ENCODE assay signal across 1 cellular context in the genomic region with DNA sequence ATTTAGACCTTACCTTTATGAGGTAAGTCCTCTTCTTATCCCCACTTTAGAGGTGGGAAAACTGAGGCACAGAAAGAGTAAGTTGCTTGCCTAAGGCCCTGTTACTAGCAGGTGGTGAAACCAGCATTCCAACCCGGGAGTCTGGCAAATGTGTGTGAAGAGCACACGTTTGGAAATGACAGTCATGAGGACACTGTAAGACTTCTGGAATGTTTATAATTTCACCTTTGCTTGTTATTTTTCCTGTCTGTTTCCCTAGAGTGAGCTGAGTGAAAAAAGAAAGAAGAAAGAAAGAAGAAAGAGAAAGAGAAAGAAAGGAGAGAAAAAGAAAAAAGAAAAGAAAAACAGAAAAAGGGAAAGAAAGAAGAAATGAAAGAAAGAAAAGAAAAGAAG.
A peak's percentile ranks its signal among the peaks of the same experiment; 100 is the strongest.
TF ChIP-seq lines count a peak whose summit lies in the region.

No MANE protein-coding gene starts in this region.

TF ChIP-seq in K562, 482 proteins besides CTCF, POLR2A, EP300 and RAD21 (continued from another document):
- no peak for TF ChIP-seq ETV5 (CRISPR knock-in tag; IDR thresholded peaks at IDR 0.05; ENCODE audit: low read depth)
- no peak for TF ChIP-seq TFAM (CRISPR knock-in tag; conservative IDR thresholded peaks at IDR 0.05)
- peak; percentile 50; the same call in 1 of the 2 replicates for TF ChIP-seq ZNF79 (CRISPR knock-in tag; IDR thresholded peaks at IDR 0.05; ENCODE audit: low read depth)
- TF ChIP-seq MECOM (CRISPR knock-in tag; IDR thresholded peaks at IDR 0.05), result 0 out of 2 replicates have a peak, but pooled peaks have one; percentile 34
- no peak for TF ChIP-seq NUFIP1 (IDR thresholded peaks at IDR 0.05; ENCODE audit: partially characterized antibody)
- TF ChIP-seq, protein P1, sequence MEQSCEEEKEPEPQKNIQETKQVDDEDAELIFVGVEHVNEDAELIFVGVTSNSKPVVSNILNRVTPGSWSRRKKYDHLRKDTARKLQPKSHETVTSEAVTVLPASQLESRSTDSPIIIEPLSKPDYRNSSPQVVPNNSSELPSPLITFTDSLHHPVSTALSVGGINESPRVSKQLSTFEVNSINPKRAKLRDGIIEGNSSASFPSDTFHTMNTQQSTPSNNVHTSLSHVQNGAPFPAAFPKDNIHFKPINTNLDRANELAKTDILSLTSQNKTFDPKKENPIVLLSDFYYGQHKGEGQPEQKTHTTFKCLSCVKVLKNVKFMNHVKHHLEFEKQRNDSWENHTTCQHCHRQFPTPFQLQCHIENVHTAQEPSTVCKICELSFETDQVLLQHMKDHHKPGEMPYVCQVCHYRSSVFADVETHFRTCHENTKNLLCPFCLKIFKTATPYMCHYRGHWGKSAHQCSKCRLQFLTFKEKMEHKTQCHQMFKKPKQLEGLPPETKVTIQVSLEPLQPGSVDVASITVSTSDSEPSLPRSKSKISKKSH (CRISPR knock-in tag; IDR thresholded peaks at IDR 0.05), result no peak
- no peak for TF ChIP-seq ZNF551 (CRISPR knock-in tag; IDR thresholded peaks at IDR 0.05)
- TF ChIP-seq THRAP3 (IDR thresholded peaks at IDR 0.05; ENCODE audit: borderline replicate concordance), result peak; percentile 83; the same call in 1 of the 2 replicates
- TF ChIP-seq RBM25 (IDR thresholded peaks at IDR 0.05; ENCODE audit: low read depth, low read length, severe bottlenecking), result peak; percentile 86
- TF ChIP-seq ZNF785 (CRISPR knock-in tag; IDR thresholded peaks at IDR 0.05), result no peak
- TF ChIP-seq MXI1 (IDR thresholded peaks at IDR 0.05; ENCODE audit: low read depth, low read length), result no peak
- no peak for TF ChIP-seq TARDBP (IDR thresholded peaks at IDR 0.05)
- no peak for TF ChIP-seq ZBTB7A (IDR thresholded peaks at IDR 0.05; ENCODE audit: borderline replicate concordance, control insufficient read depth, low read depth, low read length)
- TF ChIP-seq, protein P2, sequence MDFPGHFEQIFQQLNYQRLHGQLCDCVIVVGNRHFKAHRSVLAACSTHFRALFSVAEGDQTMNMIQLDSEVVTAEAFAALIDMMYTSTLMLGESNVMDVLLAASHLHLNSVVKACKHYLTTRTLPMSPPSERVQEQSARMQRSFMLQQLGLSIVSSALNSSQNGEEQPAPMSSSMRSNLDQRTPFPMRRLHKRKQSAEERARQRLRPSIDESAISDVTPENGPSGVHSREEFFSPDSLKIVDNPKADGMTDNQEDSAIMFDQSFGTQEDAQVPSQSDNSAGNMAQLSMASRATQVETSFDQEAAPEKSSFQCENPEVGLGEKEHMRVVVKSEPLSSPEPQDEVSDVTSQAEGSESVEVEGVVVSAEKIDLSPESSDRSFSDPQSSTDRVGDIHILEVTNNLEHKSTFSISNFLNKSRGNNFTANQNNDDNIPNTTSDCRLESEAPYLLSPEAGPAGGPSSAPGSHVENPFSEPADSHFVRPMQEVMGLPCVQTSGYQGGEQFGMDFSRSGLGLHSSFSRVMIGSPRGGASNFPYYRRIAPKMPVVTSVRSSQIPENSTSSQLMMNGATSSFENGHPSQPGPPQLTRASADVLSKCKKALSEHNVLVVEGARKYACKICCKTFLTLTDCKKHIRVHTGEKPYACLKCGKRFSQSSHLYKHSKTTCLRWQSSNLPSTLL (IDR thresholded peaks at IDR 0.05), result 0 out of 2 replicates have a peak, but pooled peaks have one; percentile 57
- 0 out of 2 replicates have a peak, but pooled peaks have one; percentile 29 for TF ChIP-seq NFATC3 (IDR thresholded peaks at IDR 0.05)
- TF ChIP-seq LARP7 (IDR thresholded peaks at IDR 0.05), result peak; percentile 83; the same call in 1 of the 2 replicates
- TF ChIP-seq SUPT5H (IDR thresholded peaks at IDR 0.05), result no peak
- TF ChIP-seq RCOR1 (IDR thresholded peaks at IDR 0.05; ENCODE audit: borderline replicate concordance in 1 of 2, low read depth in 2 of 2, low read length in 2 of 2), result peak in 1 of 2 experiments; percentile 46; a peak in 1 of 4 replicates
- TF ChIP-seq BCOR (IDR thresholded peaks at IDR 0.05), result peak; percentile 92
- TF ChIP-seq ADNP (tag; IDR thresholded peaks at IDR 0.05), result peak; percentile 72; the same call in 1 of the 2 replicates
- TF ChIP-seq PTBP1 (IDR thresholded peaks at IDR 0.05; ENCODE audit: low read depth, low read length), result no peak
- no peak for TF ChIP-seq JUN (IDR thresholded peaks at IDR 0.05; ENCODE audit: borderline replicate concordance, low read depth, low read length)
- TF ChIP-seq JUN (CRISPR knock-in tag; IDR thresholded peaks at IDR 0.05; ENCODE audit: borderline replicate concordance), result no peak
- TF ChIP-seq ZEB2 (IDR thresholded peaks at IDR 0.05), result no peak
- peak; percentile 54; the same call in 1 of the 2 replicates for TF ChIP-seq HDAC2 (IDR thresholded peaks at IDR 0.05)
- no peak for TF ChIP-seq MXD1 (CRISPR knock-in tag; IDR thresholded peaks at IDR 0.05; ENCODE audit: borderline replicate concordance, poor library complexity, severe bottlenecking)
- TF ChIP-seq ZC3H8 (IDR thresholded peaks at IDR 0.05), result 0 out of 2 replicates have a peak, but pooled peaks have one; percentile 70
